In genomic region chr18:37668971-37669747, GRCh38 we compare ENCODE assay signal across 14 cellular contexts.
DNase-seq lines count a peak whose midpoint lies in the region; ATAC-seq, FAIRE-seq and TF ChIP-seq lines count a peak whose summit lies in the region.
"Had no signal": no experiment of that assay in that cellular context is flagged by ENCODE, and none has a peak within 500 bp of the region (broad histone marks: within the 10 kb centered on the region; RNA-seq: fewer than 3 reads in every experiment).

No MANE protein-coding gene starts in this region.

- FAIRE-seq in HTR-8/SVneo (lab: Jason Lieb, UNC) (no peak), GM19239 (lab: Jason Lieb, UNC) (no peak)
- FAIRE-seq: GM18507 had no signal

- peak; percentile 79 to 89 for ATAC-seq in lower lobe of right lung

- no peaks in the 10 kb centered on the region for H3K9me3 ChIP-seq in lower lobe of right lung
- H3K9me3 ChIP-seq: uterus had no signal

- intact Hi-C loops in lower lobe of right lung (cut with DNase I): no loop called here

- DNase-seq in D341Med (ENCODE audit: low spot score): peak; percentile 38
- peak; percentile 84 for DNase-seq in NCI-H1092 treated with DMSO at 0.1 percent for 48 hours (lab: John Stamatoyannopoulos, UW)
- DNase-seq in SHP77 treated with DMSO at 0.1 percent for 48 hours (lab: John Stamatoyannopoulos, UW): peak; percentile 36
- DNase-seq in lower lobe of right lung: no peak
- no peak for DNase-seq in HTR-8/SVneo (ENCODE audit: insufficient read length, low spot score)
- DNase-seq in GM19239 (ENCODE audit: insufficient read length, low spot score): no peak
- no peak for DNase-seq in cortex of kidney (lab: John Stamatoyannopoulos, UW)
- DNase-seq in GDM1 (lab: John Stamatoyannopoulos, UW): no peak
- DNase-seq: activated CD4-positive, alpha-beta T cell treated with anti-CD3 and anti-CD28 coated beads, Interleukin-2, amount 50 U/mL, for 48 hours; activated naive CD4-positive, alpha-beta T cell treated with Interleukin-2 at 50 U/mL for 16 hours; EL; uterus had no signal

- TF ChIP-seq CTCF in lower lobe of right lung (IDR thresholded peaks at IDR 0.05): no peak

- H3K27me3 ChIP-seq in lower lobe of right lung (ENCODE audit: low read depth): no peaks in the 10 kb centered on the region
- H3K27me3 ChIP-seq: uterus had no signal

- H3K36me3 ChIP-seq in lower lobe of right lung: no peaks in the 10 kb centered on the region
- H3K36me3 ChIP-seq: uterus had no signal

- H3K4me3 ChIP-seq in lower lobe of right lung: no peak overlapping the region
- H3K4me3 ChIP-seq: smooth muscle cell, uterus had no signal

- no peak overlapping the region for H3K27ac ChIP-seq in lower lobe of right lung
- H3K27ac ChIP-seq: uterus had no signal

- peaks cover 7% of the 10 kb centered on the region for H3K4me1 ChIP-seq in lower lobe of right lung
- H3K4me1 ChIP-seq: uterus had no signal

Comparison
In these comparisons a context has a peak if more than half of its experiments do, and no peak if none do; other contexts are left out.
1. DNase-seq: peak in D341Med (single experiment), NCI-H1092 treated with DMSO at 0.1 percent for 48 hours (single experiment) and SHP77 treated with DMSO at 0.1 percent for 48 hours (single experiment); none in lower lobe of right lung (single experiment), HTR-8/SVneo (single experiment), GM19239 (single experiment), cortex of kidney (single experiment) and GDM1 (single experiment).